1 cellular context compared by ENCODE assay signal in genomic region chr1:220160027-220160426, GRCh38.
TF ChIP-seq lines count a peak whose summit lies in the region.

No MANE protein-coding gene starts in this region.

TF ChIP-seq in IMR-90, 13 proteins besides CTCF, POLR2A, EP300 and RAD21:
- TF ChIP-seq FOS (IDR thresholded peaks at IDR 0.05; ENCODE audit: low read depth, low read length) (no peak), CEBPB (IDR thresholded peaks at IDR 0.05; ENCODE audit: low read depth, low read length) (peak; percentile 60)
